Comparison of ENCODE assay signal across 25 cellular contexts in genomic region chr1:192600264-192600663, GRCh38. TPM values are rescaled to one million over a fixed set of nuclear protein-coding genes. Genes with fewer than 3 reads are reported as not detected.
A peak's percentile ranks its signal among the peaks of the same experiment; 100 is the strongest.
DNase-seq lines count a peak whose midpoint lies in the region; ATAC-seq, FAIRE-seq and TF ChIP-seq lines count a peak whose summit lies in the region.
"Had no signal": no experiment of that assay in that cellular context is flagged by ENCODE, and none has a peak within 500 bp of the region (broad histone marks: within the 10 kb centered on the region; RNA-seq: fewer than 3 reads in every experiment).

No MANE protein-coding gene starts in this region.

- H3K9me3 Mint-ChIP-seq in MCF 10A (ENCODE audit: unreplicated experiment) = no peaks in the 10 kb centered on the region
- H3K9me3 Mint-ChIP-seq: CD4-positive, CD25-positive, alpha-beta regulatory T cell; GM23338; H9 had no signal

- no peaks in the 10 kb centered on the region for H3K36me3 Mint-ChIP-seq in MCF 10A (ENCODE audit: insufficient read depth, unreplicated experiment)
- H3K36me3 Mint-ChIP-seq: CD4-positive, CD25-positive, alpha-beta regulatory T cell had no signal

- peaks cover 15% of the 10 kb centered on the region for H3K4me1 Mint-ChIP-seq in MCF 10A (ENCODE audit: insufficient read depth, unreplicated experiment)
- H3K4me1 Mint-ChIP-seq: GM23338, H9 had no signal

- H3K27ac Mint-ChIP-seq in MCF 10A (ENCODE audit: low read depth, unreplicated experiment) = no peak overlapping the region
- H3K27ac Mint-ChIP-seq: CD4-positive, CD25-positive, alpha-beta regulatory T cell; GM23338; H9 had no signal

- DNase-seq in activated CD4-positive, CD25-positive, alpha-beta regulatory T cell treated with anti-CD3 and anti-CD28 coated beads, Interleukin-2, amount 50 U/mL, for 72 hours = no peak
- DNase-seq in MCF 10A (ENCODE audit: unreplicated experiment) (peak; percentile 19), breast epithelium (ENCODE audit: low spot score in 2 of 2) (no peak), bronchial epithelial cell (ENCODE audit: low read depth) (peak; percentile 40), glomerular visceral epithelial cell (ENCODE audit: extremely low spot score) (no peak), anterior cingulate cortex (lab: John Stamatoyannopoulos, UW) (no peak)
- DNase-seq: ACHN; CD4-positive, CD25-positive, alpha-beta regulatory T cell; DMS53; H9; MG63; NCI-H2029; NCI-H446 treated with DMSO at 0.1 percent for 48 hours; NCI-H82; NK-92 treated with Interleukin-12 subunit alpha and Interleukin-12 subunit beta, amount 100 ng/mL, for 24 hours; PC-3 had no signal

- H3K4me3 Mint-ChIP-seq in MCF 10A (ENCODE audit: unreplicated experiment) = no peak overlapping the region
- H3K4me3 Mint-ChIP-seq: CD4-positive, CD25-positive, alpha-beta regulatory T cell; GM23338; H9 had no signal

- H3K27me3 Mint-ChIP-seq in MCF 10A (ENCODE audit: insufficient read depth, unreplicated experiment) = no peaks in the 10 kb centered on the region
- H3K27me3 Mint-ChIP-seq: CD4-positive, CD25-positive, alpha-beta regulatory T cell had no signal

- intact Hi-C loops in MCF 10A (cut with micrococcal nuclease) (no loop called here), breast epithelium (cut with DNase I; ENCODE audit: low total_unique reads) (no loop called here)

- CTCF ChIA-PET in MCF 10A (lab: Yijun Ruan, JAX) = interaction anchor here (0.6 to 2.3 kb wide), 4 partner anchors 11 to 733 kb away, joined by 3 to 9 read pairs (median 6); no protein-coding TSS in a partner anchor

- POLR2A ChIA-PET in MCF 10A (lab: Yijun Ruan, JAX) = no interaction called here

- peak; percentile 25 to 46 for ATAC-seq in activated CD4-positive, CD25-positive, alpha-beta regulatory T cell treated with anti-CD3 and anti-CD28 coated beads, Interleukin-2, amount 50 U/mL, for 24 hours
- ATAC-seq in HG02870 (IDR thresholded peaks at IDR 0.05; ENCODE audit: unreplicated experiment) = no peak
- ATAC-seq: GM23338, K562, PC-3 had no signal

- H3K27me3 ChIP-seq in breast epithelium (no peaks in the 10 kb centered on the region), bronchial epithelial cell (ENCODE audit: control insufficient read depth, insufficient read depth, low read length) (no peaks in the 10 kb centered on the region)
- H3K27me3 ChIP-seq: MG63 had no signal

- no peaks in the 10 kb centered on the region for H3K9me3 ChIP-seq in breast epithelium
- H3K9me3 ChIP-seq: MG63 had no signal

- no peak for FAIRE-seq in bronchial epithelial cell (lab: Jason Lieb, UNC)
- FAIRE-seq: HTR-8/SVneo, K562 had no signal

- no peaks in the 10 kb centered on the region for H3K4me1 ChIP-seq in breast epithelium

- H3K36me3 ChIP-seq in breast epithelium (no peaks in the 10 kb centered on the region), bronchial epithelial cell (ENCODE audit: control insufficient read depth, insufficient read depth, low read length) (no peaks in the 10 kb centered on the region)
- H3K36me3 ChIP-seq: MG63 had no signal

- no TSS peak for BruUV-seq in MCF 10A (replicated peaks; lab: Mats Ljungman, UMichigan)

- TF ChIP-seq POLR2A in breast epithelium (IDR thresholded peaks at IDR 0.05) = no peak

- no peak overlapping the region for H3K4me3 ChIP-seq in breast epithelium
- H3K4me3 ChIP-seq in bronchial epithelial cell (ENCODE audit: low read depth, low read length) = no peak overlapping the region
- H3K4me3 ChIP-seq: GM23338, K562, MG63 had no signal

- H3K27ac ChIP-seq in breast epithelium = no peak overlapping the region
- H3K27ac ChIP-seq: 22Rv1 had no signal

- TF ChIP-seq CTCF in MCF 10A (IDR thresholded peaks at IDR 0.05; ENCODE audit: unreplicated experiment) (no peak), breast epithelium (IDR thresholded peaks at IDR 0.05) (no peak), bronchial epithelial cell (IDR thresholded peaks at IDR 0.05; ENCODE audit: insufficient read depth, low read length, severe bottlenecking) (no peak)

RNA-seq across cellular contexts. Expression of gene RGS1, which starts 24.7 kb away (rescaled TPM):
- total RNA-seq in MCF 10A (2022) (not detected in 2 replicates), breast epithelium (100 to 1,000 TPM in 2 of 3 donors, 10 to 100 TPM in 1; 13.6 to 210 (median 189) TPM), bronchial epithelial cell (not detected in 2 replicates)
- total RNA-seq: Daoy, GM23338, H9, K562, PC-3 had no signal

RNA-seq across cellular contexts. Expression of gene RGS13, which starts 35.7 kb away (rescaled TPM):
- not detected in 2 replicates for total RNA-seq in MCF 10A (2022)
- total RNA-seq in breast epithelium = 1 to 10 TPM in 1 of 3 donors, under 1 TPM in 2; 0.29 to 3.2 (median 0.33) TPM
- not detected in 2 replicates for total RNA-seq in bronchial epithelial cell
- total RNA-seq: Daoy, G401, GM23338, H9, K562, LHCN-M2 had no signal

Comparison
In these comparisons a context has a peak if more than half of its experiments do, and no peak if none do; other contexts are left out.
1. DNase-seq: peak in MCF 10A (single experiment) and bronchial epithelial cell (single experiment); none in activated CD4-positive, CD25-positive, alpha-beta regulatory T cell treated with anti-CD3 and anti-CD28 coated beads, Interleukin-2, amount 50 U/mL, for 72 hours (single experiment), breast epithelium (0 of 2), glomerular visceral epithelial cell (single experiment) and anterior cingulate cortex (0 of 58).
2. RNA of gene RGS1, which starts 24.7 kb away (total RNA-seq): 13.6 to 210 TPM in breast epithelium; not detected in MCF 10A and not detected in bronchial epithelial cell; every median in the first group is over 10 times any median in the second.